In genomic region chr7:64174328-64174727, GRCh38 we compare ENCODE assay signal across 37 cellular contexts. TPM values are rescaled to one million over a fixed set of nuclear protein-coding genes. Genes with fewer than 3 reads are reported as not detected.
"Had no signal": no experiment of that assay in that cellular context is flagged by ENCODE, and none has a peak within 500 bp of the region (broad histone marks: within the 10 kb centered on the region; RNA-seq: fewer than 3 reads in every experiment).

No MANE protein-coding gene starts in this region.

- H3K9me3 ChIP-seq: adrenal gland, ascending aorta, body of pancreas had no signal

- H3K4me1 ChIP-seq: adrenal gland, ascending aorta, body of pancreas, breast epithelium had no signal

- H3K27me3 ChIP-seq: adrenal gland, ascending aorta, body of pancreas, brain microvascular endothelial cell, breast epithelium, cardiac muscle cell had no signal

- H3K27ac ChIP-seq: adrenal gland, ascending aorta, body of pancreas, brain microvascular endothelial cell, breast epithelium, cardiac muscle cell had no signal

- H3K36me3 ChIP-seq: adrenal gland, ascending aorta, brain microvascular endothelial cell, breast epithelium, cardiac muscle cell had no signal

- H3K4me3 ChIP-seq: adrenal gland, ascending aorta, body of pancreas, breast epithelium, cardiac muscle cell had no signal

- ATAC-seq: activated naive CD4-positive, alpha-beta T cell treated with anti-CD3 and anti-CD28 coated beads, Interleukin-2, amount 50 U/mL, for 72 hours; activated naive CD8-positive, alpha-beta T cell treated with anti-CD3 and anti-CD28 coated beads, Interleukin-2, amount 50 U/mL, for 24 hours; activated T-cell treated with anti-CD3 and anti-CD28 coated beads, Interleukin-2, amount 50 U/mL, for 4 hours; activated T-cell treated with anti-CD3 and anti-CD28 coated beads, Interleukin-2, amount 50 U/mL, for 72 hours; activated T-helper 17 cell treated with anti-CD3 and anti-CD28 coated beads, Interleukin-2, amount 50 U/mL, for 72 hours; body of pancreas had no signal

- DNase-seq: activated effector memory CD4-positive, alpha-beta T cell treated with anti-CD3 and anti-CD28 coated beads, Interleukin-2, amount 50 U/mL, for 16 hours; activated effector memory CD4-positive, alpha-beta T cell treated with Interleukin-2 at 50 U/mL for 16 hours; activated gamma-delta T cell; activated gamma-delta T cell treated with Interleukin-2 at 50 U/mL for 16 hours; activated naive CD4-positive, alpha-beta T cell; activated naive CD4-positive, alpha-beta T cell treated with anti-CD3 and anti-CD28 coated beads, Interleukin-2, amount 10 ng/mL, durations not matched to agents 7 days and 5 days; activated naive CD4-positive, alpha-beta T cell treated with anti-CD3 and anti-CD28 coated beads, Interleukin-2, amount 50 U/mL, for 16 hours; activated naive CD4-positive, alpha-beta T cell treated with Interleukin-2 at 50 U/mL for 16 hours; activated naive CD8-positive, alpha-beta T cell treated with anti-CD3 and anti-CD28 coated beads for 36 hours; activated naive CD8-positive, alpha-beta T cell treated with anti-CD3 and anti-CD28 coated beads, Interleukin-2, amount 10 ng/mL, durations not matched to agents 7 days and 5 days; activated naive CD8-positive, alpha-beta T cell treated with anti-CD3 and anti-CD28 coated beads, Interleukin-2, amount 50 U/mL, for 24 hours; activated T-cell treated with anti-CD3 and anti-CD28 coated beads, Interleukin-2, amount 50 U/mL, for 1 hour; activated T-cell treated with anti-CD3 and anti-CD28 coated beads, Interleukin-2, amount 50 U/mL, for 24 hours; activated T-cell treated with anti-CD3 and anti-CD28 coated beads, Interleukin-2, amount 50 U/mL, for 4 hours; activated T-cell treated with anti-CD3 and anti-CD28 coated beads, Interleukin-2, amount 50 U/mL, for 48 hours; activated T-cell treated with anti-CD3 and anti-CD28 coated beads, Interleukin-2, amount 50 U/mL, for 72 hours; adrenal gland; amniotic stem cell; amygdala; anterior cingulate cortex; body of pancreas; brain microvascular endothelial cell; central memory CD4-positive, alpha-beta T cell; cerebellar nuclear complex had no signal

- FAIRE-seq: astrocyte had no signal

RNA-seq across cellular contexts. Expression of gene ZNF735, which starts 32.7 kb away (rescaled TPM):
- total RNA-seq: activated naive CD4-positive, alpha-beta T cell treated with anti-CD3 and anti-CD28 coated beads for 36 hours; activated naive CD4-positive, alpha-beta T cell treated with anti-CD3 and anti-CD28 coated beads, Interleukin-2, amount 50 U/mL, for 72 hours; activated naive CD8-positive, alpha-beta T cell treated with anti-CD3 and anti-CD28 coated beads for 36 hours; activated naive CD8-positive, alpha-beta T cell treated with anti-CD3 and anti-CD28 coated beads, Interleukin-2, amount 10 ng/mL, durations not matched to agents 7 days and 5 days; activated T-cell treated with anti-CD3 and anti-CD28 coated beads, Interleukin-2, amount 50 U/mL, for 4 hours; activated T-cell treated with anti-CD3 and anti-CD28 coated beads, Interleukin-2, amount 50 U/mL, for 72 hours; activated T-helper 1 cell treated with anti-CD3 and anti-CD28 coated beads, Interleukin-12 subunit alpha, Interleukin-12 subunit beta, Interleukin-2, Interleukin-4 antibody, amounts not matched to agents 30 ng/mL and 10 ng/mL and 1 ng/mL, durations not matched to agents 14 hours and 24 hours and 36 hours; activated T-helper 17 cell treated with anti-CD3 and anti-CD28 coated beads, Interleukin-2, amount 50 U/mL, for 72 hours; activated T-helper 2 cell treated with anti-CD3 and anti-CD28 coated beads, Interferon-gamma antibody, Interleukin-2, Interleukin-4, amounts not matched to agents 10 μg/mL and 5 μg/mL and 100 μg/mL, durations not matched to agents 14 hours and 24 hours and 36 hours; adrenal gland; aorta; ascending aorta; astrocyte; body of pancreas; breast epithelium; cardiac muscle cell; cardiac septum; cerebellum; chondrocyte had no signal

RNA-seq across cellular contexts. Expression of gene ZNF679, which starts 53.9 kb away (rescaled TPM):
- total RNA-seq: activated naive CD4-positive, alpha-beta T cell treated with anti-CD3 and anti-CD28 coated beads for 36 hours; activated naive CD4-positive, alpha-beta T cell treated with anti-CD3 and anti-CD28 coated beads, Interleukin-2, amount 50 U/mL, for 72 hours; activated naive CD8-positive, alpha-beta T cell treated with anti-CD3 and anti-CD28 coated beads for 36 hours; activated naive CD8-positive, alpha-beta T cell treated with anti-CD3 and anti-CD28 coated beads, Interleukin-2, amount 10 ng/mL, durations not matched to agents 7 days and 5 days; activated T-cell treated with anti-CD3 and anti-CD28 coated beads, Interleukin-2, amount 50 U/mL, for 4 hours; activated T-cell treated with anti-CD3 and anti-CD28 coated beads, Interleukin-2, amount 50 U/mL, for 72 hours; activated T-helper 1 cell treated with anti-CD3 and anti-CD28 coated beads, Interleukin-12 subunit alpha, Interleukin-12 subunit beta, Interleukin-2, Interleukin-4 antibody, amounts not matched to agents 30 ng/mL and 10 ng/mL and 1 ng/mL, durations not matched to agents 14 hours and 24 hours and 36 hours; activated T-helper 17 cell treated with anti-CD3 and anti-CD28 coated beads, Interleukin-2, amount 50 U/mL, for 72 hours; activated T-helper 2 cell treated with anti-CD3 and anti-CD28 coated beads, Interferon-gamma antibody, Interleukin-2, Interleukin-4, amounts not matched to agents 10 μg/mL and 5 μg/mL and 100 μg/mL, durations not matched to agents 14 hours and 24 hours and 36 hours; adrenal gland; aorta; ascending aorta; astrocyte; body of pancreas; breast epithelium; cardiac muscle cell; cardiac septum; cerebellum; chondrocyte had no signal
